8 cellular contexts compared by ENCODE assay signal in genomic region chr14:91835920-91836843, GRCh38. TPM values are rescaled to one million over a fixed set of nuclear protein-coding genes. Genes with fewer than 3 reads are reported as not detected.
A peak's percentile ranks its signal among the peaks of the same experiment; 100 is the strongest.
DNase-seq lines count a peak whose midpoint lies in the region; ATAC-seq, FAIRE-seq and TF ChIP-seq lines count a peak whose summit lies in the region.

No MANE protein-coding gene starts in this region.

- H3K27ac Mint-ChIP-seq in type B pancreatic cell: peak overlapping the region; percentile 94

- peak overlapping the region; percentile 93 for H3K4me3 Mint-ChIP-seq in type B pancreatic cell

- peak overlapping the region; percentile 14 for H2BK120ac ChIP-seq in trophoblast cell (ENCODE audit: insufficient read depth, low read length, poor library complexity)

- peak overlapping the region; percentile 33 for H2BK12ac ChIP-seq in trophoblast cell (ENCODE audit: low read length)

- H3K79me2 ChIP-seq in trophoblast cell (ENCODE audit: control insufficient read depth, insufficient read depth, low read length, poor library complexity): peaks cover 6% of the 10 kb centered on the region

- H3K9ac ChIP-seq in trophoblast cell (ENCODE audit: low read length): peak overlapping the region; percentile 73

- H3K27ac ChIP-seq in foreskin keratinocyte (peak overlapping the region; percentile 72), trophoblast cell (ENCODE audit: low read depth, low read length) (no peak overlapping the region)

- no CpG with 5 or more reads among the region's 84 CpGs for WGBS in trophoblast cell (ENCODE audit: extremely low coverage, insufficient coverage, insufficient read length)

- peak overlapping the region; percentile 58 for H4K91ac ChIP-seq in trophoblast cell (ENCODE audit: low read depth, low read length)

- peak overlapping the region; percentile 51 for H2BK5ac ChIP-seq in trophoblast cell (ENCODE audit: low read depth, low read length, poor library complexity)

- peak overlapping the region; percentile 98 for H3K4me2 ChIP-seq in trophoblast cell (ENCODE audit: low read length)

- H4K12ac ChIP-seq in trophoblast cell (ENCODE audit: low read depth, low read length): peak overlapping the region; percentile 70

- no peak overlapping the region for H2AK5ac ChIP-seq in trophoblast cell (ENCODE audit: low read length)

- peak; percentile 13 for TF ChIP-seq CTCF in GM13977 (IDR thresholded peaks at IDR 0.05; ENCODE audit: extremely low read depth, insufficient read depth, missing control alignments)
- TF ChIP-seq CTCF in foreskin keratinocyte (conservative IDR thresholded peaks at IDR 0.05): peak; percentile 22
- no peak for TF ChIP-seq CTCF in type B pancreatic cell (conservative IDR thresholded peaks at IDR 0.05)

- H3K18ac ChIP-seq in trophoblast cell (ENCODE audit: low read length): peak overlapping the region; percentile 89

- H3K4ac ChIP-seq in trophoblast cell (ENCODE audit: low read depth, low read length): peak overlapping the region; percentile 64

- no peaks in the 10 kb centered on the region for H3K4me1 Mint-ChIP-seq in type B pancreatic cell (ENCODE audit: unreplicated experiment)

- in situ Hi-C loops in GM13977 (cut with MboI; ENCODE audit: low pct_unique_long_range_greater_than_20kb, low sequenced_read_pairs, unreplicated experiment): no loop called here

- ATAC-seq in HG03025 (IDR thresholded peaks at IDR 0.05; ENCODE audit: low FRiP score, unreplicated experiment) (peak; percentile 61), foreskin keratinocyte (peak; percentile 94)

- peak overlapping the region; percentile 81 for H4K8ac ChIP-seq in trophoblast cell (ENCODE audit: low read depth, low read length)

- H3K79me1 ChIP-seq in trophoblast cell (ENCODE audit: low read length): peaks cover 8% of the 10 kb centered on the region

- H3K27me3 ChIP-seq in foreskin keratinocyte: no peaks in the 10 kb centered on the region
- H3K27me3 ChIP-seq in trophoblast cell (ENCODE audit: insufficient read depth, low read length): no peaks in the 10 kb centered on the region

- H3K4me1 ChIP-seq in foreskin keratinocyte: peaks cover 11% of the 10 kb centered on the region
- H3K4me1 ChIP-seq in trophoblast cell (ENCODE audit: control insufficient read depth in 1 of 2, insufficient read depth in 2 of 2, low read length in 2 of 2): peaks cover 0 to 4% of the 10 kb centered on the region in 2 experiments

- H3K23ac ChIP-seq in trophoblast cell (ENCODE audit: low read length): no peak overlapping the region

- H3K4me3 ChIP-seq in trophoblast cell (ENCODE audit: low read depth, low read length): peak overlapping the region; percentile 79

- peak overlapping the region; percentile 89 for H3K14ac ChIP-seq in trophoblast cell (ENCODE audit: low read length)

- H2AFZ ChIP-seq in trophoblast cell (ENCODE audit: insufficient read depth, low read length, poor library complexity): peak overlapping the region; percentile 73

- no peaks in the 10 kb centered on the region for H3K9me3 ChIP-seq in trophoblast cell (ENCODE audit: insufficient read depth, low read depth, low read length)

- peak; percentile 93 for DNase-seq in GM13977 (ENCODE audit: low spot score)
- peak; percentile 91 for DNase-seq in NCI-H69 (lab: John Stamatoyannopoulos, UW)
- DNase-seq in activated T-cell treated with anti-CD3 and anti-CD28 coated beads, Interleukin-2, amount 50 U/mL, for 1 hour: peak; percentile 85
- peak; percentile 55 to 73 for DNase-seq in foreskin keratinocyte
- DNase-seq in trophoblast cell: peak; percentile 74 to 79
- peak; percentile 80 for DNase-seq in type B pancreatic cell (ENCODE audit: extremely low spot score, unreplicated experiment)
- no peak for DNase-seq in urothelium cell line (ENCODE audit: low spot score)

- peaks cover 3% of the 10 kb centered on the region for H3K36me3 Mint-ChIP-seq in type B pancreatic cell

- H3K9me3 Mint-ChIP-seq in type B pancreatic cell: peaks cover 3% of the 10 kb centered on the region

- FAIRE-seq in urothelium cell line (lab: Jason Lieb, UNC): no peak

- no peaks in the 10 kb centered on the region for H3K36me3 ChIP-seq in trophoblast cell (ENCODE audit: control insufficient read depth in 1 of 2, insufficient read depth in 2 of 2, low read length in 2 of 2)

- peaks cover 72% of the 10 kb centered on the region for H3K27me3 Mint-ChIP-seq in type B pancreatic cell

RNA-seq across cellular contexts. Expression of gene TC2N, which starts 31.2 kb away (rescaled TPM):
- 16.7 and 22.8 TPM in 2 replicates for total RNA-seq in foreskin keratinocyte
- 7.3 and 7.4 TPM in 2 replicates for polyA plus RNA-seq in foreskin keratinocyte
- 12.1 and 12.5 TPM in 2 replicates for polyA plus RNA-seq in trophoblast cell (2013)
- total RNA-seq in type B pancreatic cell (ENCODE audit: low replicate concordance): 19.4 and 42.2 TPM in 2 replicates
